8 cellular contexts compared by ENCODE assay signal in the genomic region with DNA sequence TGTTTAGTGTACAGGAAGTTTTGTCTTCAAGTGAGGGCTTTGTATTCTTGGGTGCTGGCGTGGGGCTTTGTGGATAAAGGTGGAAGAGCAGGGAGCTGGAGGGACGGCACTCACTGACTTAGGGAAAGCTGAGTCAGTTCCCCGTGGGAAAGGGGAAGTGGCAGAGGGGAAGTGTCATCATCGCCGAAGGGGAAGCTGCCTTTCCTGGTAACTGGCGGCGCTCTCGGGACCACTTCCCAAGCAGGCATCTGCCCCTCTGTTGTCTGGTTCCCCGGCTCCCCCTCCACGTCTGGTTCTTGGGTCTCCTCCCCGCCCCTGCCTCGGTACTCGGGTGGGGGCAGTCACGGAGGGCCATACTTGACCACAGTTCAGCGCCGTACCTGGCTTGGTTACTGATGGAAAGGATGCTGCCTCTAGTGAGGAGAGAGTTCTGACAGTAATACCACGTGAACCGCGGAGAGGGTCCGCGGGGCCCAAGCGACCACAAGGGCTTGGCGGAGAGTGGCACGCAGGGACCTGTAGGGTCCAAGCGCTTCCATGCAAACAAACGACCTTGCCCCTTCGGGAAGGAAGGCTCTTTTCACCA. TPM values are rescaled to one million over a fixed set of nuclear protein-coding genes. Genes with fewer than 3 reads are reported as not detected.
DNase-seq lines count a peak whose midpoint lies in the region; ATAC-seq and TF ChIP-seq lines count a peak whose summit lies in the region.

No MANE protein-coding gene starts in this region.

- no peaks in the 10 kb centered on the region for H3K27me3 Mint-ChIP-seq in activated CD8-positive, alpha-beta memory T cell treated with anti-CD3 and anti-CD28 coated beads, Interleukin-2, amount 10 ng/mL, durations not matched to agents 7 days and 5 days
- H3K27me3 Mint-ChIP-seq in naive thymus-derived CD8-positive, alpha-beta T cell, result peaks cover 0 to 6% (median 0%) of the 10 kb centered on the region in 5 donors

- TF ChIP-seq CTCF in fibroblast of lung (conservative IDR thresholded peaks at IDR 0.05 in 1 of 2, IDR thresholded peaks at IDR 0.05 in 1 of 2; ENCODE audit: low read depth in 1 of 2, low read length in 2 of 2), result no peak
- TF ChIP-seq CTCF in uterus (IDR thresholded peaks at IDR 0.05), result no peak

- peak overlapping the region; percentile 99 for H3K27ac Mint-ChIP-seq in activated CD8-positive, alpha-beta memory T cell treated with anti-CD3 and anti-CD28 coated beads, Interleukin-2, amount 10 ng/mL, durations not matched to agents 7 days and 5 days
- peak overlapping the region; percentile 94 to 100 (median 98) for H3K27ac Mint-ChIP-seq in naive thymus-derived CD8-positive, alpha-beta T cell

- peak overlapping the region; percentile 98 for H3K4me2 ChIP-seq in fibroblast of lung (ENCODE audit: extremely low read depth, insufficient read depth, low read length)

- TF ChIP-seq POLR2A in uterus (IDR thresholded peaks at IDR 0.05), result peak; percentile 43 to 63

- no peak overlapping the region for H2AFZ ChIP-seq in fibroblast of lung (ENCODE audit: low read length)

- H4K20me1 ChIP-seq in fibroblast of lung (ENCODE audit: control insufficient read depth, extremely low read depth, insufficient read depth, low read length), result no peaks in the 10 kb centered on the region

- DNase-seq in activated effector memory CD4-positive, alpha-beta T cell treated with anti-CD3 and anti-CD28 coated beads, Interleukin-2, amount 50 U/mL, for 16 hours, result peak; percentile 88
- no peak for DNase-seq in activated effector memory CD4-positive, alpha-beta T cell treated with Interleukin-2 at 50 U/mL for 16 hours
- peak; percentile 85 for DNase-seq in MG63
- no peak for DNase-seq in activated CD8-positive, alpha-beta memory T cell treated with anti-CD3 and anti-CD28 coated beads, Interleukin-2, amount 10 ng/mL, durations not matched to agents 7 days and 5 days
- peak; percentile 86 to 93 for DNase-seq in fibroblast of lung (ENCODE audit: low read depth in 2 of 2)
- DNase-seq in naive thymus-derived CD8-positive, alpha-beta T cell, result peak in 4 of 10 donors; percentile 45 to 72 (median 55)
- peak; percentile 68 to 78 for DNase-seq in uterus

- H3K9me3 ChIP-seq in MG63 (no peaks in the 10 kb centered on the region), fibroblast of lung (ENCODE audit: control insufficient read depth, insufficient read depth, low read depth, low read length) (no peaks in the 10 kb centered on the region), uterus (no peaks in the 10 kb centered on the region)

- H3K4me1 ChIP-seq in fibroblast of lung (ENCODE audit: control insufficient read depth, extremely low read depth, insufficient read depth, low read length) (peaks cover 28% of the 10 kb centered on the region), uterus (peaks cover 4 to 13% of the 10 kb centered on the region in 2 donors)

- H3K27me3 ChIP-seq in MG63, result no peaks in the 10 kb centered on the region
- H3K27me3 ChIP-seq in fibroblast of lung (ENCODE audit: control insufficient read depth, insufficient read depth, low read length), result no peaks in the 10 kb centered on the region
- H3K27me3 ChIP-seq in uterus, result no peaks in the 10 kb centered on the region

- peaks cover 28% of the 10 kb centered on the region for H3K36me3 ChIP-seq in MG63
- H3K36me3 ChIP-seq in fibroblast of lung (ENCODE audit: control insufficient read depth, insufficient read depth, low read length), result peaks cover 20% of the 10 kb centered on the region
- no peaks in the 10 kb centered on the region for H3K36me3 ChIP-seq in uterus

- H3K36me3 Mint-ChIP-seq in activated CD8-positive, alpha-beta memory T cell treated with anti-CD3 and anti-CD28 coated beads, Interleukin-2, amount 10 ng/mL, durations not matched to agents 7 days and 5 days, result no peaks in the 10 kb centered on the region
- H3K36me3 Mint-ChIP-seq in naive thymus-derived CD8-positive, alpha-beta T cell, result peaks cover 0 to 28% (median 0%) of the 10 kb centered on the region in 3 donors

- H3K9ac ChIP-seq in fibroblast of lung (ENCODE audit: insufficient read depth, low read length), result peak overlapping the region; percentile 98

- POLR2A ChIA-PET in naive thymus-derived CD8-positive, alpha-beta T cell (lab: Charles Lee), result interaction anchor here (0.5 to 7.2 kb wide), 6 partner anchors 8 to 543 kb away, joined by 3 to 116 read pairs (median 13); a partner anchor contains a TSS

- H3K27ac ChIP-seq in fibroblast of lung (ENCODE audit: insufficient read depth, low read length) (peak overlapping the region; percentile 100), uterus (peak overlapping the region; percentile 95 to 99)

- H3K4me3 ChIP-seq in MG63 (peak overlapping the region; percentile 78), fibroblast of lung (replicated peaks in 1 of 4; ENCODE audit: control extremely low read depth in 1 of 4, insufficient read depth in 1 of 4, low read depth in 3 of 4, low read length in 4 of 4) (peak overlapping the region; percentile 85 to 94 (median 90)), uterus (peak overlapping the region; percentile 65 to 88)

- intact Hi-C loops in uterus (cut with DNase I; ENCODE audit: low total_unique reads), result no loop called here

- peak; percentile 0 for ATAC-seq in activated CD8-positive, alpha-beta memory T cell treated with anti-CD3 and anti-CD28 coated beads, Interleukin-2, amount 10 ng/mL, durations not matched to agents 7 days and 5 days
- ATAC-seq in naive thymus-derived CD8-positive, alpha-beta T cell, result peak in 1 of 2 donors; percentile 0
- ATAC-seq in HG03039 (IDR thresholded peaks at IDR 0.05; ENCODE audit: unreplicated experiment), result no peak

- H3K4me1 Mint-ChIP-seq in activated CD8-positive, alpha-beta memory T cell treated with anti-CD3 and anti-CD28 coated beads, Interleukin-2, amount 10 ng/mL, durations not matched to agents 7 days and 5 days, result peaks cover 41% of the 10 kb centered on the region
- peaks cover 46 to 66% (median 52%) of the 10 kb centered on the region in 4 donors for H3K4me1 Mint-ChIP-seq in naive thymus-derived CD8-positive, alpha-beta T cell

- peaks cover 48% of the 10 kb centered on the region for H3K79me2 ChIP-seq in fibroblast of lung (ENCODE audit: control insufficient read depth, insufficient read depth, low read length)

- CTCF ChIA-PET in activated CD8-positive, alpha-beta memory T cell treated with anti-CD3 and anti-CD28 coated beads, Interleukin-2, amount 10 ng/mL, durations not matched to agents 7 days and 5 days (lab: Charles Lee), result interaction anchor here (0.9 to 6.7 kb wide), 7 partner anchors 10 to 280 kb away, joined by 3 to 85 read pairs (median 4); a partner anchor contains a TSS

- H3K4me3 Mint-ChIP-seq in activated CD8-positive, alpha-beta memory T cell treated with anti-CD3 and anti-CD28 coated beads, Interleukin-2, amount 10 ng/mL, durations not matched to agents 7 days and 5 days, result peak overlapping the region; percentile 80
- peak overlapping the region; percentile 88 to 100 (median 96) for H3K4me3 Mint-ChIP-seq in naive thymus-derived CD8-positive, alpha-beta T cell

- H3K9me3 Mint-ChIP-seq in activated CD8-positive, alpha-beta memory T cell treated with anti-CD3 and anti-CD28 coated beads, Interleukin-2, amount 10 ng/mL, durations not matched to agents 7 days and 5 days (ENCODE audit: low read depth), result no peaks in the 10 kb centered on the region
- H3K9me3 Mint-ChIP-seq in naive thymus-derived CD8-positive, alpha-beta T cell, result no peaks in the 10 kb centered on the region

RNA-seq across cellular contexts. Expression of a gene that starts 9.0 kb away (rescaled TPM):
- 0.07 and 0.20 TPM in 2 replicates for total RNA-seq in MG63 (2014; rRNA removed; shearing (Covaris generic); ENCODE audit: low replicate concordance)
- 10 to 100 TPM; 15.5 to 31.9 TPM for total RNA-seq in activated CD8-positive, alpha-beta memory T cell treated with anti-CD3 and anti-CD28 coated beads, Interleukin-2, amount 10 ng/mL, durations not matched to agents 7 days and 5 days
- total RNA-seq in fibroblast of lung (9.4 and 12.3 TPM in 2 replicates), uterus (10 to 100 TPM in 1 of 4 donors, 1 to 10 TPM in 3; 2.6 to 47.9 (median 4.4) TPM)
- 0.68 and 1.1 TPM in 2 replicates for polyA plus RNA-seq in fibroblast of lung
- 3.8 and 4.6 TPM in 2 replicates for polyA plus RNA-seq in fibroblast of lung (2012)
- polyA minus RNA-seq in fibroblast of lung (ENCODE audit: low replicate concordance), result 7.9 and 9.3 TPM in 2 replicates
- 100 to 1,000 TPM; 113 TPM for total RNA-seq in naive thymus-derived CD8-positive, alpha-beta T cell
- polyA plus RNA-seq in naive thymus-derived CD8-positive, alpha-beta T cell, result 1 to 10 TPM in 2 of 3 donors, under 1 TPM in 1; 0.28 to 1.2 (median 1.0) TPM

RNA-seq across cellular contexts. Expression of a gene that starts 11.8 kb away (rescaled TPM):
- not detected in 2 replicates for total RNA-seq in MG63 (2014; rRNA removed; shearing (Covaris generic); ENCODE audit: low replicate concordance)
- 1 to 10 TPM in 1 of 2 experiments, under 1 TPM in 1; 0.84 to 1.2 TPM for total RNA-seq in activated CD8-positive, alpha-beta memory T cell treated with anti-CD3 and anti-CD28 coated beads, Interleukin-2, amount 10 ng/mL, durations not matched to agents 7 days and 5 days
- total RNA-seq in fibroblast of lung (0.17 TPM in 1 of 2 replicates, not detected in the other), uterus (10 to 100 TPM in 3 of 4 donors, 1 to 10 TPM in 1; 7.3 to 68.1 (median 28.1) TPM)
- 0.07 TPM in 1 of 2 replicates, not detected in the other for polyA plus RNA-seq in fibroblast of lung
- polyA plus RNA-seq in fibroblast of lung (2012), result 0.21 and 0.41 TPM in 2 replicates
- 0.51 TPM in 1 of 2 replicates, not detected in the other for polyA minus RNA-seq in fibroblast of lung (ENCODE audit: low replicate concordance)
- total RNA-seq in naive thymus-derived CD8-positive, alpha-beta T cell, result 1 to 10 TPM; 6.9 to 7.2 TPM
- not detected for polyA plus RNA-seq in naive thymus-derived CD8-positive, alpha-beta T cell

RNA-seq across cellular contexts. Expression of a gene that starts 14.3 kb away (rescaled TPM):
- 74.9 and 264 TPM in 2 replicates for total RNA-seq in MG63 (2014; rRNA removed; shearing (Covaris generic); ENCODE audit: low replicate concordance)
- 10 to 100 TPM; 86.0 to 95.8 TPM for total RNA-seq in activated CD8-positive, alpha-beta memory T cell treated with anti-CD3 and anti-CD28 coated beads, Interleukin-2, amount 10 ng/mL, durations not matched to agents 7 days and 5 days
- total RNA-seq in fibroblast of lung (41.6 and 78.9 TPM in 2 replicates), uterus (10 to 100 TPM in 3 of 4 donors, 1 to 10 TPM in 1; 3.6 to 94.7 (median 48.1) TPM)
- 31.0 and 40.7 TPM in 2 replicates for polyA plus RNA-seq in fibroblast of lung
- polyA plus RNA-seq in fibroblast of lung (2012), result 109 and 133 TPM in 2 replicates
- 35.1 and 44.9 TPM in 2 replicates for polyA minus RNA-seq in fibroblast of lung (ENCODE audit: low replicate concordance)
- total RNA-seq in naive thymus-derived CD8-positive, alpha-beta T cell, result 10 to 100 TPM; 16.0 to 24.1 TPM
- polyA plus RNA-seq in naive thymus-derived CD8-positive, alpha-beta T cell, result 100 to 1,000 TPM; 125 to 169 (median 152) TPM

RNA-seq across cellular contexts. Expression of a gene that starts 14.8 kb away (rescaled TPM):
- total RNA-seq in MG63 (2014; rRNA removed; shearing (Covaris generic); ENCODE audit: low replicate concordance), result 18.2 and 38.2 TPM in 2 replicates
- total RNA-seq in activated CD8-positive, alpha-beta memory T cell treated with anti-CD3 and anti-CD28 coated beads, Interleukin-2, amount 10 ng/mL, durations not matched to agents 7 days and 5 days, result 1 to 10 TPM; 6.4 to 8.2 TPM
- total RNA-seq in fibroblast of lung (6.9 and 7.4 TPM in 2 replicates), uterus (10 to 100 TPM in 3 of 4 donors, 1 to 10 TPM in 1; 3.1 to 17.6 (median 16.2) TPM)
- 6.8 and 8.7 TPM in 2 replicates for polyA plus RNA-seq in fibroblast of lung
- polyA plus RNA-seq in fibroblast of lung (2012), result 6.5 and 7.3 TPM in 2 replicates
- 11.5 and 14.4 TPM in 2 replicates for polyA minus RNA-seq in fibroblast of lung (ENCODE audit: low replicate concordance)
- 1 to 10 TPM; 8.5 to 9.8 TPM for total RNA-seq in naive thymus-derived CD8-positive, alpha-beta T cell
- 1 to 10 TPM; 3.5 to 6.0 (median 5.1) TPM for polyA plus RNA-seq in naive thymus-derived CD8-positive, alpha-beta T cell

RNA-seq across cellular contexts. Expression of a gene that starts 45.5 kb away (rescaled TPM):
- 49.6 and 51.1 TPM in 2 replicates for total RNA-seq in MG63 (2014; rRNA removed; shearing (Covaris generic); ENCODE audit: low replicate concordance)
- 100 to 1,000 TPM; 139 to 147 TPM for total RNA-seq in activated CD8-positive, alpha-beta memory T cell treated with anti-CD3 and anti-CD28 coated beads, Interleukin-2, amount 10 ng/mL, durations not matched to agents 7 days and 5 days
- total RNA-seq in fibroblast of lung (144 and 165 TPM in 2 replicates), uterus (100 to 1,000 TPM in 3 of 4 donors, 10 to 100 TPM in 1; 81.0 to 165 (median 133) TPM)
- polyA plus RNA-seq in fibroblast of lung, result 23.6 and 23.8 TPM in 2 replicates
- 59.8 and 78.0 TPM in 2 replicates for polyA plus RNA-seq in fibroblast of lung (2012)
- polyA minus RNA-seq in fibroblast of lung (ENCODE audit: low replicate concordance), result 96.6 and 206 TPM in 2 replicates
- 100 to 1,000 TPM; 277 to 281 TPM for total RNA-seq in naive thymus-derived CD8-positive, alpha-beta T cell
- 10 to 100 TPM in 2 of 3 donors, 1 to 10 TPM in 1; 4.3 to 29.2 (median 15.5) TPM for polyA plus RNA-seq in naive thymus-derived CD8-positive, alpha-beta T cell

Comparison
In these comparisons a context has a peak if more than half of its experiments do, and no peak if none do; other contexts are left out.
1. DNase-seq: peak in activated effector memory CD4-positive, alpha-beta T cell treated with anti-CD3 and anti-CD28 coated beads, Interleukin-2, amount 50 U/mL, for 16 hours (single experiment), MG63 (single experiment), fibroblast of lung (2 of 2) and uterus (2 of 2); none in activated effector memory CD4-positive, alpha-beta T cell treated with Interleukin-2 at 50 U/mL for 16 hours (single experiment) and activated CD8-positive, alpha-beta memory T cell treated with anti-CD3 and anti-CD28 coated beads, Interleukin-2, amount 10 ng/mL, durations not matched to agents 7 days and 5 days (single experiment).
2. Peak in every context shown above with its lines, with median percentiles within 50 percentile points of each other: H3K4me3 ChIP-seq.